17 cellular contexts compared by ENCODE assay signal in genomic region chr9:130478731-130479575, GRCh38.
"Had no signal": no experiment of that assay in that cellular context is flagged by ENCODE, and none has a peak within 500 bp of the region (broad histone marks: within the 10 kb centered on the region; RNA-seq: fewer than 3 reads in every experiment).

No MANE protein-coding gene starts in this region.

- H3K27me3 ChIP-seq: cardiac muscle cell, esophagus squamous epithelium, tibial artery, vagina had no signal

- H3K4me3 Mint-ChIP-seq: naive thymus-derived CD4-positive, alpha-beta T cell; stimulated activated naive B cell treated with anti-CD40 and anti-IgM and Interleukin-4, amounts not matched to agents 10 μg/mL and 1 μg/mL and 100 μg/mL, for 72 hours had no signal

- ATAC-seq: left lung; naive thymus-derived CD4-positive, alpha-beta T cell; stimulated activated naive B cell treated with anti-CD40 and anti-IgM and Interleukin-4, amounts not matched to agents 10 μg/mL and 1 μg/mL and 100 μg/mL, for 72 hours had no signal

- H3K9me3 Mint-ChIP-seq: naive thymus-derived CD4-positive, alpha-beta T cell; stimulated activated naive B cell treated with anti-CD40 and anti-IgM and Interleukin-4, amounts not matched to agents 10 μg/mL and 1 μg/mL and 100 μg/mL, for 72 hours had no signal

- DNase-seq: activated CD4-positive, CD25-positive, alpha-beta regulatory T cell treated with anti-CD3 and anti-CD28 coated beads, Interleukin-2, amount 50 U/mL, for 72 hours; activated naive CD4-positive, alpha-beta T cell treated with Interleukin-2 at 50 U/mL for 16 hours; activated T-cell treated with anti-CD3 and anti-CD28 coated beads for 4 hours; esophagus squamous epithelium; hypothalamus; kidney; left lung; mammary epithelial cell; naive thymus-derived CD4-positive, alpha-beta T cell; posterior cingulate gyrus; stimulated activated CD4-positive, alpha-beta T cell treated with anti-CD3 and anti-CD28 coated beads, Interleukin-15, amount 100 ng/mL, for 24 hours; stimulated activated CD4-positive, alpha-beta T cell treated with anti-CD3 and anti-CD28 coated beads, Interleukin-4, amount 100 ng/mL, for 1 hour; stimulated activated naive B cell treated with anti-CD40 and anti-IgM and Interleukin-4, amounts not matched to agents 10 μg/mL and 1 μg/mL and 100 μg/mL, for 72 hours; T1000; tibial artery had no signal

- H3K4me3 ChIP-seq: cardiac muscle cell, esophagus squamous epithelium, left lung, tibial artery, vagina had no signal

- H3K27ac ChIP-seq: cardiac muscle cell, esophagus squamous epithelium, left lung, tibial artery, vagina had no signal

- H3K9me3 ChIP-seq: esophagus squamous epithelium, left lung, tibial artery, vagina had no signal

- H3K27ac Mint-ChIP-seq: naive thymus-derived CD4-positive, alpha-beta T cell; stimulated activated naive B cell treated with anti-CD40 and anti-IgM and Interleukin-4, amounts not matched to agents 10 μg/mL and 1 μg/mL and 100 μg/mL, for 72 hours had no signal

- H3K36me3 ChIP-seq: cardiac muscle cell, vagina had no signal

- H3K36me3 Mint-ChIP-seq: naive thymus-derived CD4-positive, alpha-beta T cell; stimulated activated naive B cell treated with anti-CD40 and anti-IgM and Interleukin-4, amounts not matched to agents 10 μg/mL and 1 μg/mL and 100 μg/mL, for 72 hours had no signal

- H3K4me1 ChIP-seq: esophagus squamous epithelium, left lung, tibial artery, vagina had no signal
